In genomic region chr21:44627181-44627822, GRCh38 we compare ENCODE assay signal across 12 cellular contexts. TPM values are rescaled to one million over a fixed set of nuclear protein-coding genes. Genes with fewer than 3 reads are reported as not detected.
DNase-seq lines count a peak whose midpoint lies in the region; ATAC-seq, FAIRE-seq and TF ChIP-seq lines count a peak whose summit lies in the region.
"Not testable (repeated sequence)": the region's sequence is repeated elsewhere in the genome, so short reads cannot be mapped to it uniquely, and the experiment has no call there.
"Had no signal": no experiment of that assay in that cellular context is flagged by ENCODE, and none has a peak within 500 bp of the region (broad histone marks: within the 10 kb centered on the region; RNA-seq: fewer than 3 reads in every experiment).

No MANE protein-coding gene starts in this region.

- H2BK5ac ChIP-seq in neuronal stem cell (ENCODE audit: low read length): not testable (repeated sequence)

- peak overlapping the region; percentile 38 to 70 (median 64) for H3K4me3 Mint-ChIP-seq in immature natural killer cell
- H3K4me3 Mint-ChIP-seq in stimulated activated effector memory CD8-positive, alpha-beta T cell treated with anti-CD3 and anti-CD28 coated beads, Interleukin-12 subunit alpha, Interleukin-12 subunit beta, amount 100 ng/mL, for 72 hours: not testable (repeated sequence)

- POLR2A ChIA-PET in K562 (lab: Yijun Ruan, JAX): not testable (repeated sequence)

- H3K4me1 ChIP-seq in K562 (replicated peaks in 1 of 2; ENCODE audit: control insufficient read depth in 2 of 2, insufficient read depth in 2 of 2, low read length in 2 of 2); neuronal stem cell (ENCODE audit: control insufficient read depth in 2 of 2, insufficient read depth in 1 of 2, low read depth in 1 of 2, low read length in 2 of 2): not testable (repeated sequence)

- H3K4me1 Mint-ChIP-seq in immature natural killer cell: peaks cover 57 to 68% of the 10 kb centered on the region in 2 donors
- peaks cover 45% of the 10 kb centered on the region for H3K4me1 Mint-ChIP-seq in stimulated activated effector memory CD8-positive, alpha-beta T cell treated with anti-CD3 and anti-CD28 coated beads, Interleukin-12 subunit alpha, Interleukin-12 subunit beta, amount 100 ng/mL, for 72 hours

- intact Hi-C loops in K562 (cut with micrococcal nuclease): not testable (repeated sequence)

- TF ChIP-seq POLR2A in K562 (conservative IDR thresholded peaks at IDR 0.05): not testable (repeated sequence)

- not testable (repeated sequence) for H3K4ac ChIP-seq in neuronal stem cell (ENCODE audit: low read length)

- not testable (repeated sequence) for H2AFZ ChIP-seq in K562 (ENCODE audit: low read depth, low read length); neuronal stem cell (ENCODE audit: low read length)

- ATAC-seq in K562; stimulated activated effector memory CD8-positive, alpha-beta T cell treated with anti-CD3 and anti-CD28 coated beads, Interleukin-12 subunit alpha, Interleukin-12 subunit beta, amount 100 ng/mL, for 72 hours: not testable (repeated sequence)

- not testable (repeated sequence) for FAIRE-seq in K562 (lab: Jason Lieb, UNC)

- CTCF ChIA-PET in K562 (lab: Yijun Ruan, JAX; ENCODE audit: low intra/inter-chr PET ratio): not testable (repeated sequence)

- not testable (repeated sequence) for H2AK5ac ChIP-seq in neuronal stem cell (ENCODE audit: low read depth, low read length)

- peak overlapping the region; percentile 77 for H4K8ac ChIP-seq in neuronal stem cell (ENCODE audit: low read depth, low read length)

- H4K91ac ChIP-seq in neuronal stem cell (ENCODE audit: low read depth, low read length, poor library complexity): not testable (repeated sequence)

- H3K36me3 ChIP-seq in K562 (ENCODE audit: control insufficient read depth, insufficient read depth, low read length); neuronal stem cell (replicated peaks in 1 of 2; ENCODE audit: control insufficient read depth in 2 of 2, insufficient read depth in 2 of 2, low read length in 2 of 2): not testable (repeated sequence)

- not testable (repeated sequence) for H3K4me3 ChIP-seq in K562, coronary artery
- peak overlapping the region in 1 of 2 donors; percentile 28 for H3K4me3 ChIP-seq in neuronal stem cell (ENCODE audit: low read length in 2 of 2)

- H3K9ac ChIP-seq in K562 (ENCODE audit: insufficient read depth in 1 of 2, low read depth in 2 of 2, low read length in 2 of 2); neuronal stem cell (ENCODE audit: low read depth, low read length, poor library complexity): not testable (repeated sequence)

- BruUV-seq in K562 (replicated peaks; lab: Mats Ljungman, UMichigan): not testable (repeated sequence)

- in situ Hi-C loops in K562 (cut with MboI): not testable (repeated sequence)

- 3% methylated on average over 20 of the region's 20 CpGs for WGBS in K562 (ENCODE audit: insufficient coverage, low coverage, missing lambda C conversion rate)
- WGBS in neuronal stem cell (ENCODE audit: extremely low coverage in 2 of 2, insufficient read length in 2 of 2, insufficient replicate concordance in 1 of 2), 2 donors: no CpG with 5 or more reads among the region's 20 CpGs

- not testable (repeated sequence) for TF ChIP-seq EP300 in Ishikawa (IDR thresholded peaks at IDR 0.05; ENCODE audit: borderline replicate concordance); K562 (IDR thresholded peaks at IDR 0.05; ENCODE audit: low read length)

- DNase-seq in DMS 273 treated with DMSO at 0.1 percent for 48 hours (lab: John Stamatoyannopoulos, UW): peak; percentile 29
- peak; percentile 19 for DNase-seq in activated CD4-positive, CD25-positive, alpha-beta regulatory T cell treated with anti-CD3 and anti-CD28 coated beads, Interleukin-2, amount 50 U/mL, for 72 hours
- DNase-seq in K562 (ENCODE audit: extremely low read depth in 1 of 4, low spot score in 3 of 4); immature natural killer cell; neuronal stem cell (ENCODE audit: low spot score); stimulated activated effector memory CD8-positive, alpha-beta T cell treated with anti-CD3 and anti-CD28 coated beads, Interleukin-12 subunit alpha, Interleukin-12 subunit beta, amount 100 ng/mL, for 72 hours (ENCODE audit: low spot score in 2 of 2): not testable (repeated sequence)
- peak; percentile 43 for DNase-seq in coronary artery (ENCODE audit: low spot score)

- H3K79me1 ChIP-seq in neuronal stem cell (ENCODE audit: low read depth, low read length): not testable (repeated sequence)

- H3K9me3 ChIP-seq in K562 (replicated peaks; ENCODE audit: control insufficient read depth, insufficient read depth, low read depth, low read length); neuronal stem cell (replicated peaks in 1 of 2; ENCODE audit: control insufficient read depth in 2 of 2, insufficient read depth in 1 of 2, low read depth in 1 of 2, low read length in 2 of 2): not testable (repeated sequence)

- H3K27me3 Mint-ChIP-seq in immature natural killer cell (ENCODE audit: low read depth in 3 of 3): peaks cover 2 to 10% (median 6%) of the 10 kb centered on the region in 3 donors

- H3K14ac ChIP-seq in neuronal stem cell (ENCODE audit: low read length): peak overlapping the region; percentile 4

- H3K9me3 Mint-ChIP-seq in immature natural killer cell: peaks cover 25 to 51% (median 45%) of the 10 kb centered on the region in 6 donors
- peaks cover 43% of the 10 kb centered on the region for H3K9me3 Mint-ChIP-seq in stimulated activated effector memory CD8-positive, alpha-beta T cell treated with anti-CD3 and anti-CD28 coated beads, Interleukin-12 subunit alpha, Interleukin-12 subunit beta, amount 100 ng/mL, for 72 hours

- not testable (repeated sequence) for H3K23ac ChIP-seq in neuronal stem cell (ENCODE audit: low read depth, low read length, poor library complexity)

- H2BK12ac ChIP-seq in neuronal stem cell (ENCODE audit: low read length): not testable (repeated sequence)

- not testable (repeated sequence) for H3K9me1 ChIP-seq in K562 (ENCODE audit: control insufficient read depth, insufficient read depth, low read length)

- H3K4me2 ChIP-seq in K562 (ENCODE audit: insufficient read depth, low read length); neuronal stem cell (ENCODE audit: insufficient read depth, low read length, poor library complexity, severe bottlenecking): not testable (repeated sequence)

- not testable (repeated sequence) for H2BK120ac ChIP-seq in neuronal stem cell (ENCODE audit: low read depth, low read length)

- not testable (repeated sequence) for H3K27ac ChIP-seq in K562 (ENCODE audit: extremely low read depth, low read depth, low read length); coronary artery; neuronal stem cell (replicated peaks; ENCODE audit: low read length)

- TF ChIP-seq CTCF in K562 (IDR thresholded peaks at IDR 0.05 in 2 of 3, conservative IDR thresholded peaks at IDR 0.05 in 1 of 3; ENCODE audit: insufficient read depth in 2 of 3, low read depth in 1 of 3, low read length in 3 of 3); coronary artery (IDR thresholded peaks at IDR 0.05): not testable (repeated sequence)

- not testable (repeated sequence) for H2BK15ac ChIP-seq in neuronal stem cell (ENCODE audit: low read length)

- peak overlapping the region; percentile 67 for H3K18ac ChIP-seq in neuronal stem cell (ENCODE audit: low read length)

- not testable (repeated sequence) for TF ChIP-seq RAD21 in Ishikawa (IDR thresholded peaks at IDR 0.05; ENCODE audit: low read depth); K562 (CRISPR knock-in tag; conservative IDR thresholded peaks at IDR 0.05 in 1 of 2, IDR thresholded peaks at IDR 0.05 in 1 of 2)

- H4K20me1 ChIP-seq in K562 (replicated peaks; ENCODE audit: control insufficient read depth, insufficient read depth, low read length): not testable (repeated sequence)

- not testable (repeated sequence) for H3K79me2 ChIP-seq in K562 (ENCODE audit: control insufficient read depth, insufficient read depth, low read length)

- peaks cover 29 to 40% (median 34%) of the 10 kb centered on the region in 3 donors for H3K36me3 Mint-ChIP-seq in immature natural killer cell
- not testable (repeated sequence) for H3K36me3 Mint-ChIP-seq in stimulated activated effector memory CD8-positive, alpha-beta T cell treated with anti-CD3 and anti-CD28 coated beads, Interleukin-12 subunit alpha, Interleukin-12 subunit beta, amount 100 ng/mL, for 72 hours

- peak overlapping the region; percentile 39 to 92 (median 58) for H3K27ac Mint-ChIP-seq in immature natural killer cell
- peak overlapping the region; percentile 73 for H3K27ac Mint-ChIP-seq in stimulated activated effector memory CD8-positive, alpha-beta T cell treated with anti-CD3 and anti-CD28 coated beads, Interleukin-12 subunit alpha, Interleukin-12 subunit beta, amount 100 ng/mL, for 72 hours

- not testable (repeated sequence) for H3K27me3 ChIP-seq in K562 (ENCODE audit: control insufficient read depth in 2 of 2, insufficient read depth in 2 of 2, low read length in 2 of 2); neuronal stem cell (ENCODE audit: control insufficient read depth in 3 of 3, insufficient read depth in 3 of 3, low read depth in 1 of 3, low read length in 3 of 3)

RNA-seq across cellular contexts. Expression of gene KRTAP10-9, which starts 0.4 kb away (rescaled TPM):
- not detected in 2 replicates for total RNA-seq in K562 (2011; cell fraction: chromatin; rRNA removed; ENCODE audit: low replicate concordance)
- not detected in 2 replicates for total RNA-seq in K562 (2011; cell fraction: nucleolus; rRNA removed)
- total RNA-seq in K562 (2011; cell fraction: nucleoplasm; rRNA removed): not detected in 2 replicates
- not detected in 2 replicates for total RNA-seq in K562 (2014; rRNA removed)
- total RNA-seq in K562 (2014; rRNA removed; fragmentation: Illumina TruSeq; extraction: Trizol): not detected in 2 replicates
- total RNA-seq in K562 (2015; rRNA removed; fragmentation: Illumina TruSeq; extraction: Trizol): not detected in 2 replicates
- total RNA-seq in K562 (2021): not detected in 2 replicates
- not detected in 2 replicates for polyA plus RNA-seq in K562 (2011; rRNA removed)
- not detected in 2 replicates for polyA plus RNA-seq in K562 (2011; cell fraction: cytosol; rRNA removed)
- not detected in 2 replicates for polyA plus RNA-seq in K562 (2011; cell fraction: nucleus; rRNA removed)
- not detected in 2 replicates for polyA plus RNA-seq in K562 (2012)
- not detected in 2 replicates for polyA plus RNA-seq in K562 (2014; fragmentation: Illumina TruSeq; extraction: Trizol)
- polyA plus RNA-seq in K562 (2014; fragmentation: Nextera tagmentation; extraction: Ambion mirVana): not detected
- polyA plus RNA-seq in K562 (2014; rRNA removed): not detected in 2 replicates
- not detected in 2 replicates for polyA minus RNA-seq in K562 (2011; rRNA and poly(A)+ RNA removed)
- not detected in 2 replicates for polyA minus RNA-seq in K562 (2011; cell fraction: cytosol; rRNA and poly(A)+ RNA removed)
- polyA minus RNA-seq in K562 (2011; cell fraction: nucleus; rRNA and poly(A)+ RNA removed): not detected in 2 replicates
- polyA plus RNA-seq in immature natural killer cell: not detected
- polyA plus RNA-seq in neuronal stem cell (2013, experiment 1 of 2): not detected
- not detected for polyA plus RNA-seq in neuronal stem cell (2013, experiment 2 of 2)
- total RNA-seq: CD4-positive, alpha-beta T cell; H4; HFFc6; HT1080 had no signal

RNA-seq across cellular contexts. Expression of gene KRTAP10-10, which starts 9.9 kb away (rescaled TPM):
- total RNA-seq in K562 (2011; cell fraction: chromatin; rRNA removed; ENCODE audit: low replicate concordance): not detected in 2 replicates
- not detected in 2 replicates for total RNA-seq in K562 (2011; cell fraction: nucleolus; rRNA removed)
- not detected in 2 replicates for total RNA-seq in K562 (2011; cell fraction: nucleoplasm; rRNA removed)
- total RNA-seq in K562 (2014; rRNA removed): not detected in 2 replicates
- not detected in 2 replicates for total RNA-seq in K562 (2014; rRNA removed; fragmentation: Illumina TruSeq; extraction: Trizol)
- not detected in 2 replicates for total RNA-seq in K562 (2015; rRNA removed; fragmentation: Illumina TruSeq; extraction: Trizol)
- total RNA-seq in K562 (2021): not detected in 2 replicates
- not detected in 2 replicates for polyA plus RNA-seq in K562 (2011; rRNA removed)
- polyA plus RNA-seq in K562 (2011; cell fraction: cytosol; rRNA removed): not detected in 2 replicates
- not detected in 2 replicates for polyA plus RNA-seq in K562 (2011; cell fraction: nucleus; rRNA removed)
- not detected in 2 replicates for polyA plus RNA-seq in K562 (2012)
- polyA plus RNA-seq in K562 (2014; fragmentation: Illumina TruSeq; extraction: Trizol): not detected in 2 replicates
- polyA plus RNA-seq in K562 (2014; fragmentation: Nextera tagmentation; extraction: Ambion mirVana): not detected
- polyA plus RNA-seq in K562 (2014; rRNA removed): not detected in 2 replicates
- polyA minus RNA-seq in K562 (2011; rRNA and poly(A)+ RNA removed): not detected in 2 replicates
- not detected in 2 replicates for polyA minus RNA-seq in K562 (2011; cell fraction: cytosol; rRNA and poly(A)+ RNA removed)
- polyA minus RNA-seq in K562 (2011; cell fraction: nucleus; rRNA and poly(A)+ RNA removed): not detected in 2 replicates
- polyA plus RNA-seq in immature natural killer cell: not detected
- not detected for polyA plus RNA-seq in neuronal stem cell (2013, experiment 1 of 2)
- polyA plus RNA-seq in neuronal stem cell (2013, experiment 2 of 2): not detected
- total RNA-seq: CD4-positive, alpha-beta T cell; H4; HFFc6; HT1080 had no signal

RNA-seq across cellular contexts. Expression of gene KRTAP10-8, which starts 15.4 kb away (rescaled TPM):
- total RNA-seq in K562 (2011; cell fraction: chromatin; rRNA removed; ENCODE audit: low replicate concordance): not detected in 2 replicates
- not detected in 2 replicates for total RNA-seq in K562 (2011; cell fraction: nucleolus; rRNA removed)
- total RNA-seq in K562 (2011; cell fraction: nucleoplasm; rRNA removed): not detected in 2 replicates
- total RNA-seq in K562 (2014; rRNA removed) (not detected in 2 replicates), K562 (2014; rRNA removed; fragmentation: Illumina TruSeq; extraction: Trizol) (not detected in 2 replicates), K562 (2015; rRNA removed; fragmentation: Illumina TruSeq; extraction: Trizol) (not detected in 2 replicates), K562 (2021) (not detected in 2 replicates)
- polyA plus RNA-seq in K562 (2011; rRNA removed) (not detected in 2 replicates), K562 (2014; fragmentation: Illumina TruSeq; extraction: Trizol) (not detected in 2 replicates), K562 (2014; fragmentation: Nextera tagmentation; extraction: Ambion mirVana) (not detected), K562 (2014; rRNA removed) (not detected in 2 replicates), immature natural killer cell (not detected)
- polyA plus RNA-seq in K562 (2011; cell fraction: cytosol; rRNA removed): not detected in 2 replicates
- not detected in 2 replicates for polyA plus RNA-seq in K562 (2011; cell fraction: nucleus; rRNA removed)
- not detected in 2 replicates for polyA plus RNA-seq in K562 (2012)
- not detected in 2 replicates for polyA minus RNA-seq in K562 (2011; rRNA and poly(A)+ RNA removed)
- not detected in 2 replicates for polyA minus RNA-seq in K562 (2011; cell fraction: cytosol; rRNA and poly(A)+ RNA removed)
- polyA minus RNA-seq in K562 (2011; cell fraction: nucleus; rRNA and poly(A)+ RNA removed): not detected in 2 replicates
- not detected for polyA plus RNA-seq in neuronal stem cell (2013, experiment 1 of 2)
- polyA plus RNA-seq in neuronal stem cell (2013, experiment 2 of 2): not detected
- total RNA-seq: CD4-positive, alpha-beta T cell; H4; HFFc6; HT1080 had no signal

RNA-seq across cellular contexts. Expression of gene KRTAP10-11, which starts 18.9 kb away (rescaled TPM):
- total RNA-seq in K562 (2011; cell fraction: chromatin; rRNA removed; ENCODE audit: low replicate concordance): not detected in 2 replicates
- not detected in 2 replicates for total RNA-seq in K562 (2011; cell fraction: nucleolus; rRNA removed)
- total RNA-seq in K562 (2011; cell fraction: nucleoplasm; rRNA removed): not detected in 2 replicates
- total RNA-seq in K562 (2014; rRNA removed) (not detected in 2 replicates), K562 (2014; rRNA removed; fragmentation: Illumina TruSeq; extraction: Trizol) (not detected in 2 replicates), K562 (2015; rRNA removed; fragmentation: Illumina TruSeq; extraction: Trizol) (not detected in 2 replicates), K562 (2021) (not detected in 2 replicates)
- polyA plus RNA-seq in K562 (2011; rRNA removed) (not detected in 2 replicates), K562 (2014; fragmentation: Illumina TruSeq; extraction: Trizol) (not detected in 2 replicates), K562 (2014; fragmentation: Nextera tagmentation; extraction: Ambion mirVana) (not detected), K562 (2014; rRNA removed) (not detected in 2 replicates), immature natural killer cell (not detected)
- not detected in 2 replicates for polyA plus RNA-seq in K562 (2011; cell fraction: cytosol; rRNA removed)
- not detected in 2 replicates for polyA plus RNA-seq in K562 (2011; cell fraction: nucleus; rRNA removed)
- not detected in 2 replicates for polyA plus RNA-seq in K562 (2012)
- polyA minus RNA-seq in K562 (2011; rRNA and poly(A)+ RNA removed): not detected in 2 replicates
- not detected in 2 replicates for polyA minus RNA-seq in K562 (2011; cell fraction: cytosol; rRNA and poly(A)+ RNA removed)
- not detected in 2 replicates for polyA minus RNA-seq in K562 (2011; cell fraction: nucleus; rRNA and poly(A)+ RNA removed)
- not detected for polyA plus RNA-seq in neuronal stem cell (2013, experiment 1 of 2)
- not detected for polyA plus RNA-seq in neuronal stem cell (2013, experiment 2 of 2)
- total RNA-seq: CD4-positive, alpha-beta T cell; H4; HFFc6; HT1080 had no signal

RNA-seq across cellular contexts. Expression of gene KRTAP10-7, which starts 26.9 kb away (rescaled TPM):
- not detected in 2 replicates for total RNA-seq in K562 (2011; cell fraction: chromatin; rRNA removed; ENCODE audit: low replicate concordance)
- not detected in 2 replicates for total RNA-seq in K562 (2011; cell fraction: nucleolus; rRNA removed)
- not detected in 2 replicates for total RNA-seq in K562 (2011; cell fraction: nucleoplasm; rRNA removed)
- not detected in 2 replicates for total RNA-seq in K562 (2014; rRNA removed)
- total RNA-seq in K562 (2014; rRNA removed; fragmentation: Illumina TruSeq; extraction: Trizol): not detected in 2 replicates
- not detected in 2 replicates for total RNA-seq in K562 (2015; rRNA removed; fragmentation: Illumina TruSeq; extraction: Trizol)
- not detected in 2 replicates for total RNA-seq in K562 (2021)
- polyA plus RNA-seq in K562 (2011; rRNA removed): not detected in 2 replicates
- polyA plus RNA-seq in K562 (2011; cell fraction: cytosol; rRNA removed): not detected in 2 replicates
- polyA plus RNA-seq in K562 (2011; cell fraction: nucleus; rRNA removed): not detected in 2 replicates
- not detected in 2 replicates for polyA plus RNA-seq in K562 (2012)
- polyA plus RNA-seq in K562 (2014; fragmentation: Illumina TruSeq; extraction: Trizol): not detected in 2 replicates
- not detected for polyA plus RNA-seq in K562 (2014; fragmentation: Nextera tagmentation; extraction: Ambion mirVana)
- not detected in 2 replicates for polyA plus RNA-seq in K562 (2014; rRNA removed)
- not detected in 2 replicates for polyA minus RNA-seq in K562 (2011; rRNA and poly(A)+ RNA removed)
- polyA minus RNA-seq in K562 (2011; cell fraction: cytosol; rRNA and poly(A)+ RNA removed): not detected in 2 replicates
- polyA minus RNA-seq in K562 (2011; cell fraction: nucleus; rRNA and poly(A)+ RNA removed): not detected in 2 replicates
- polyA plus RNA-seq in immature natural killer cell: not detected
- polyA plus RNA-seq in neuronal stem cell (2013, experiment 1 of 2): not detected
- 0.03 TPM for polyA plus RNA-seq in neuronal stem cell (2013, experiment 2 of 2)
- total RNA-seq: CD4-positive, alpha-beta T cell; H4; HFFc6; HT1080 had no signal
